1 cellular context compared by ENCODE assay signal in genomic region chr2:25420820-25421237, GRCh38.
TF ChIP-seq lines count a peak whose summit lies in the region.

No MANE protein-coding gene starts in this region.

TF ChIP-seq in SK-N-SH, 30 proteins besides CTCF, POLR2A, EP300 and RAD21 (continued from another document):
- TF ChIP-seq REST (IDR thresholded peaks at IDR 0.05; ENCODE audit: low read depth, low read length) (no peak), NRF1 (IDR thresholded peaks at IDR 0.05; ENCODE audit: low read depth, low read length) (no peak), MXI1 (IDR thresholded peaks at IDR 0.05; ENCODE audit: low read depth, low read length) (no peak), GATA2 (CRISPR knock-in tag; IDR thresholded peaks at IDR 0.05) (no peak)
